11 cellular contexts compared by ENCODE assay signal in the genomic region with DNA sequence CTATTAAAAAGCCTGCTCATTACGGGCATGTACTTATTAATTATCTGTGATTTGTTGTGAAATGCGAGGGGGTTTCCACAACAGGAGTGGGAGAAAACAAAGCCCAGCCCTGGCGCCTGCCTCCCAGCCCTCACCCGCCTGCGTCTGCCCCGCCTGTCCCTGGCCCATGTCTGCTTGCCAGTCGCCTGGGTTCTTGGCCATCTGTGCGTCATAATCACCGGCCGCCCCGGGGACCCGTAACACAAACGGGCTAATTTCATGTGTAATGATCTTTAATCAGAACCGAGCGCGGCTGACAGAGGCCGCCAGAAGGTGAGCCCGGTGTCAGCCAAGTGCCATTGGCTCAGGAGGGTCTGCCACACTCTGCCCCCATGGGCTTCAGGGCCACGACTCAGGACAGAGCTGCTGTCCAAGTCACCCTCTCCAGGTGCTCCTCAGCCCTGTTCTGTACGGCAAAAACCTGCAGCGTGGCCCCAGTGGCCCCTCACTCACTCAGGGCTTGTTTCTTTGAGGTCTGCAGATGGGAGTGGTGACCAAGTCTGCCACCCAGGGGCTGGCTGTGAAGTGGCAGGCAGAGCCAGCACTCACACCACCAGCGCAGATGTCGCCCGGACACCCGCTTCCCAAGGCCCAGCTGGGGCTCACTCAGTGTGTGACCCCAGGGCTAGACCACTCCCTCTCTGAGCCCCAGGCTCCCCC. TPM values are rescaled to one million over a fixed set of nuclear protein-coding genes. Genes with fewer than 3 reads are reported as not detected.
DNase-seq lines count a peak whose midpoint lies in the region; ATAC-seq and TF ChIP-seq lines count a peak whose summit lies in the region.
"Had no signal": no experiment of that assay in that cellular context is flagged by ENCODE, and none has a peak within 500 bp of the region (broad histone marks: within the 10 kb centered on the region; RNA-seq: fewer than 3 reads in every experiment).

No MANE protein-coding gene starts in this region.

- H3K9me3 Mint-ChIP-seq in endodermal cell = no peaks in the 10 kb centered on the region

- peak; percentile 75 for TF ChIP-seq CTCF in endodermal cell (conservative IDR thresholded peaks at IDR 0.05)
- peak; percentile 53 for TF ChIP-seq CTCF in retinal pigment epithelial cell (conservative IDR thresholded peaks at IDR 0.05; ENCODE audit: low read depth, low read length)

- H3K27me3 ChIP-seq in endodermal cell (ENCODE audit: control insufficient read depth, insufficient read depth, low read length, poor library complexity, severe bottlenecking) = no peaks in the 10 kb centered on the region

- no peaks in the 10 kb centered on the region for H3K9me3 ChIP-seq in endodermal cell (ENCODE audit: control insufficient read depth, low read length)

- H3K36me3 ChIP-seq in endodermal cell (ENCODE audit: control insufficient read depth, insufficient read depth, low read length) = no peaks in the 10 kb centered on the region

- no peaks in the 10 kb centered on the region for H3K36me3 Mint-ChIP-seq in endodermal cell (ENCODE audit: low read depth)

- no peak for ATAC-seq in GM21528 (IDR thresholded peaks at IDR 0.05; ENCODE audit: low FRiP score, unreplicated experiment)
- no peak for ATAC-seq in HG02840 (IDR thresholded peaks at IDR 0.05; ENCODE audit: low FRiP score, unreplicated experiment)

- H3K4me3 ChIP-seq in endodermal cell (ENCODE audit: low read length) (no peak overlapping the region), retinal pigment epithelial cell (ENCODE audit: low read length) (no peak overlapping the region)

- DNase-seq in NCI-H82 (lab: John Stamatoyannopoulos, UW) (peak; percentile 61), NCI-H82 treated with DMSO at 0.1 percent for 48 hours (lab: John Stamatoyannopoulos, UW; ENCODE audit: unreplicated experiment) (no peak), NCI-H460 (ENCODE audit: extremely low read depth, low read depth) (peak; percentile 5), endodermal cell (peak; percentile 83), retinal pigment epithelial cell (ENCODE audit: low read depth) (no peak), medulla oblongata (ENCODE audit: extremely low spot score) (no peak)
- DNase-seq: aorta; KG1; stimulated activated CD4-positive, alpha-beta T cell treated with anti-CD3 and anti-CD28 coated beads, Interleukin-2, amount 100 ng/mL, for 24 hours had no signal

- H3K4me1 ChIP-seq in endodermal cell (ENCODE audit: control insufficient read depth, insufficient read depth, low read length) = peaks cover 7% of the 10 kb centered on the region

- H3K27ac ChIP-seq in endodermal cell (ENCODE audit: low read depth, low read length) = peak overlapping the region; percentile 66

- H3K27ac Mint-ChIP-seq in endodermal cell = no peak overlapping the region

- no peak overlapping the region for H3K4me3 Mint-ChIP-seq in endodermal cell

- WGBS in endodermal cell (ENCODE audit: insufficient coverage in 1 of 2, insufficient read length in 1 of 2), 2 experiments = 83 to 91% methylated on average over 16 to 25 of the region's 25 CpGs

- H3K27me3 Mint-ChIP-seq in endodermal cell (ENCODE audit: insufficient read depth) = no peaks in the 10 kb centered on the region

- H3K4me1 Mint-ChIP-seq in endodermal cell = peaks cover 6% of the 10 kb centered on the region

- no peak overlapping the region for H3K9ac ChIP-seq in endodermal cell (ENCODE audit: extremely low read depth, low read length, poor library complexity, severe bottlenecking)

RNA-seq across cellular contexts. Expression of a gene that starts 28.8 kb away (rescaled TPM):
- 27.7 and 31.7 TPM in 2 replicates for total RNA-seq in NCI-H460 (2014; rRNA removed; shearing (Covaris generic))
- 31.0 and 37.4 TPM in 2 replicates for polyA plus RNA-seq in NCI-H460 (2014; cell fraction: nucleus; rRNA removed)
- total RNA-seq in endodermal cell = 10 to 100 TPM; 30.1 to 32.2 TPM
- polyA plus RNA-seq in endodermal cell (2013, experiment 1 of 2) = 27.7 TPM
- 24.2 TPM for polyA plus RNA-seq in endodermal cell (2013, experiment 2 of 2)

RNA-seq across cellular contexts. Expression of a gene that starts 37.5 kb away (rescaled TPM):
- total RNA-seq in NCI-H460 (2014; rRNA removed; shearing (Covaris generic)) = 8.3 and 8.9 TPM in 2 replicates
- 28.8 and 56.3 TPM in 2 replicates for polyA plus RNA-seq in NCI-H460 (2014; cell fraction: nucleus; rRNA removed)
- 10 to 100 TPM in 1 of 2 donors, 1 to 10 TPM in 1; 8.5 to 14.6 TPM for total RNA-seq in endodermal cell
- polyA plus RNA-seq in endodermal cell (2013, experiment 1 of 2) = 14.7 TPM
- 11.5 TPM for polyA plus RNA-seq in endodermal cell (2013, experiment 2 of 2)

RNA-seq across cellular contexts. Expression of a gene that starts 37.6 kb away (rescaled TPM):
- 16.8 and 17.3 TPM in 2 replicates for total RNA-seq in NCI-H460 (2014; rRNA removed; shearing (Covaris generic))
- 61.6 and 61.8 TPM in 2 replicates for polyA plus RNA-seq in NCI-H460 (2014; cell fraction: nucleus; rRNA removed)
- total RNA-seq in endodermal cell = 10 to 100 TPM; 21.8 TPM
- 34.3 TPM for polyA plus RNA-seq in endodermal cell (2013, experiment 1 of 2)
- 30.3 TPM for polyA plus RNA-seq in endodermal cell (2013, experiment 2 of 2)

RNA-seq across cellular contexts. Expression of a gene that starts 42.6 kb away (rescaled TPM):
- 0.30 and 1.1 TPM in 2 replicates for total RNA-seq in NCI-H460 (2014; rRNA removed; shearing (Covaris generic))
- polyA plus RNA-seq in NCI-H460 (2014; cell fraction: nucleus; rRNA removed) = 1.9 TPM in 1 of 2 replicates, not detected in the other
- total RNA-seq in endodermal cell = 1 to 10 TPM in 1 of 2 donors, under 1 TPM in 1; 0.22 to 1.4 TPM
- polyA plus RNA-seq in endodermal cell (2013, experiment 1 of 2) = 4.4 TPM
- 2.6 TPM for polyA plus RNA-seq in endodermal cell (2013, experiment 2 of 2)

RNA-seq across cellular contexts. Expression of a gene that starts 47.5 kb away (rescaled TPM):
- total RNA-seq in NCI-H460 (2014; rRNA removed; shearing (Covaris generic)) = 8.9 and 9.4 TPM in 2 replicates
- polyA plus RNA-seq in NCI-H460 (2014; cell fraction: nucleus; rRNA removed) = 47.6 and 50.3 TPM in 2 replicates
- total RNA-seq in endodermal cell = 10 to 100 TPM in 1 of 2 donors, 1 to 10 TPM in 1; 9.4 to 17.2 TPM
- 15.8 TPM for polyA plus RNA-seq in endodermal cell (2013, experiment 1 of 2)
- polyA plus RNA-seq in endodermal cell (2013, experiment 2 of 2) = 15.9 TPM

Comparison
In these comparisons a context has a peak if more than half of its experiments do, and no peak if none do; other contexts are left out.
1. DNase-seq: peak in NCI-H82 (single experiment), NCI-H460 (single experiment) and endodermal cell (single experiment); none in NCI-H82 treated with DMSO at 0.1 percent for 48 hours (single experiment), retinal pigment epithelial cell (single experiment) and medulla oblongata (single experiment).